Comparison of ENCODE assay signal across 8 cellular contexts in genomic region chr11:33699515-33700424, GRCh38. TPM values are rescaled to one million over a fixed set of nuclear protein-coding genes. Genes with fewer than 3 reads are reported as not detected.
DNase-seq lines count a peak whose midpoint lies in the region; ATAC-seq and TF ChIP-seq lines count a peak whose summit lies in the region.

No MANE protein-coding gene starts in this region.

- peak overlapping the region; percentile 70 to 96 (median 78) for H3K4me3 Mint-ChIP-seq in CD4-positive, alpha-beta memory T cell
- peak overlapping the region; percentile 82 for H3K4me3 Mint-ChIP-seq in neural crest cell

- TF ChIP-seq CTCF in epithelial cell of esophagus (IDR thresholded peaks at IDR 0.05; ENCODE audit: insufficient read depth, low read depth, low read length, missing control alignments) (no peak), neural crest cell (conservative IDR thresholded peaks at IDR 0.05) (no peak), GM10248 (IDR thresholded peaks at IDR 0.05; ENCODE audit: control extremely low read depth, extremely low read depth, low read depth, missing control alignments) (no peak)

- peaks cover 5 to 13% of the 10 kb centered on the region in 2 donors for H3K27me3 Mint-ChIP-seq in CD4-positive, alpha-beta memory T cell
- no peaks in the 10 kb centered on the region for H3K27me3 Mint-ChIP-seq in neural crest cell (ENCODE audit: low read depth)

- H3K9me3 Mint-ChIP-seq in CD4-positive, alpha-beta memory T cell = no peaks in the 10 kb centered on the region
- H3K9me3 Mint-ChIP-seq in neural crest cell = no peaks in the 10 kb centered on the region

- CTCF ChIA-PET in CD4-positive, alpha-beta memory T cell (lab: Charles Lee; ENCODE audit: partially characterized antibody) = interaction anchor here (1.0 to 1.3 kb wide), 2 partner anchors 16 to 43 kb away, joined by 3 read pairs; no protein-coding TSS in a partner anchor
- CTCF ChIA-PET in GM10248 (lab: Yijun Ruan, JAX) = interaction anchor here (1.0 to 3.7 kb wide), 6 partner anchors 12 to 336 kb away, joined by 3 to 17 read pairs (median 4); no protein-coding TSS in a partner anchor

- H3K4me3 ChIP-seq in CD4-positive, alpha-beta memory T cell (ENCODE audit: low read length in 2 of 2) = peak overlapping the region in 1 of 2 donors; percentile 53
- peak overlapping the region; percentile 9 for H3K4me3 ChIP-seq in epithelial cell of esophagus (ENCODE audit: low read length)

- intact Hi-C loops in CD4-positive, alpha-beta memory T cell (cut with micrococcal nuclease) = loop anchor here (1.0 to 10.0 kb wide), 4 partner anchors 37 to 539 kb away; partner anchors contain the start of genes CAPRIN1, CD59, CSTF3 and FBXO3

- peak overlapping the region in 5 of 7 donors; percentile 8 to 89 (median 59) for H3K27ac Mint-ChIP-seq in CD4-positive, alpha-beta memory T cell
- no peak overlapping the region for H3K27ac Mint-ChIP-seq in neural crest cell (ENCODE audit: unreplicated experiment)

- H3K4me1 ChIP-seq in CD4-positive, alpha-beta memory T cell (ENCODE audit: insufficient read depth, low read length) = peaks cover 15% of the 10 kb centered on the region

- peak in 1 of 5 donors; percentile 6 for DNase-seq in CD4-positive, alpha-beta memory T cell
- DNase-seq in NCI-H82 treated with DMSO at 0.1 percent for 48 hours (lab: John Stamatoyannopoulos, UW; ENCODE audit: unreplicated experiment) = peak; percentile 7
- peak; percentile 51 for DNase-seq in epithelial cell of esophagus (ENCODE audit: low read depth)
- peak; percentile 31 for DNase-seq in neural crest cell (ENCODE audit: low read depth, low spot score)
- DNase-seq in GM10248 (ENCODE audit: extremely low spot score) = no peak

- no peaks in the 10 kb centered on the region for H3K9me3 ChIP-seq in CD4-positive, alpha-beta memory T cell (ENCODE audit: control insufficient read depth in 1 of 2, low read length in 2 of 2)

- H3K27ac ChIP-seq in CD4-positive, alpha-beta memory T cell (ENCODE audit: low read depth, low read length) = no peak overlapping the region

- POLR2A ChIA-PET in CD4-positive, alpha-beta memory T cell (lab: Charles Lee; ENCODE audit: partially characterized antibody) = interaction anchor here (0.7 to 4.5 kb wide), 3 partner anchors 36 to 410 kb away, joined by 4 to 33 read pairs (median 6); partner anchors contain the start of genes CD59 and FBXO3
- POLR2A ChIA-PET in GM10248 (lab: Yijun Ruan, JAX) = interaction anchor here (1.0 kb wide), 1 partner anchor 11 kb away, joined by 3 read pairs; no protein-coding TSS in a partner anchor

- ATAC-seq in HG02852 (IDR thresholded peaks at IDR 0.05; ENCODE audit: unreplicated experiment) = no peak
- ATAC-seq in GM18517 (IDR thresholded peaks at IDR 0.05; ENCODE audit: unreplicated experiment) = no peak
- no peak for ATAC-seq in HG02840 (IDR thresholded peaks at IDR 0.05; ENCODE audit: low FRiP score, unreplicated experiment)

- H3K4me1 Mint-ChIP-seq in CD4-positive, alpha-beta memory T cell = peaks cover 11 to 22% (median 19%) of the 10 kb centered on the region in 4 donors
- peaks cover 62% of the 10 kb centered on the region for H3K4me1 Mint-ChIP-seq in neural crest cell

- H3K27me3 ChIP-seq in CD4-positive, alpha-beta memory T cell (ENCODE audit: insufficient read depth, low read length) = no peaks in the 10 kb centered on the region

- peaks cover 0 to 2% of the 10 kb centered on the region in 2 donors for H3K36me3 Mint-ChIP-seq in CD4-positive, alpha-beta memory T cell
- H3K36me3 Mint-ChIP-seq in neural crest cell (ENCODE audit: low read depth) = no peaks in the 10 kb centered on the region

- no peaks in the 10 kb centered on the region for H3K36me3 ChIP-seq in CD4-positive, alpha-beta memory T cell (ENCODE audit: insufficient read depth, low read length)

RNA-seq across cellular contexts. Expression of gene C11orf91, which starts 0.9 kb away (rescaled TPM):
- total RNA-seq in CD4-positive, alpha-beta memory T cell = under 1 TPM in 1 of 2 experiments, not detected in 1; 0.49 TPM
- not detected for polyA plus RNA-seq in CD4-positive, alpha-beta memory T cell
- total RNA-seq in neural crest cell = 0.57 and 0.68 TPM in 2 replicates

RNA-seq across cellular contexts. Expression of gene CD59, which starts 36.5 kb away (rescaled TPM):
- total RNA-seq in CD4-positive, alpha-beta memory T cell = 100 to 1,000 TPM in 1 of 2 experiments, 10 to 100 TPM in 1; 95.8 to 100 TPM
- 10 to 100 TPM; 68.3 to 76.1 TPM for polyA plus RNA-seq in CD4-positive, alpha-beta memory T cell
- 80.5 and 86.3 TPM in 2 replicates for total RNA-seq in neural crest cell
